ENCODE assay signal across 9 cellular contexts in the genomic region with DNA sequence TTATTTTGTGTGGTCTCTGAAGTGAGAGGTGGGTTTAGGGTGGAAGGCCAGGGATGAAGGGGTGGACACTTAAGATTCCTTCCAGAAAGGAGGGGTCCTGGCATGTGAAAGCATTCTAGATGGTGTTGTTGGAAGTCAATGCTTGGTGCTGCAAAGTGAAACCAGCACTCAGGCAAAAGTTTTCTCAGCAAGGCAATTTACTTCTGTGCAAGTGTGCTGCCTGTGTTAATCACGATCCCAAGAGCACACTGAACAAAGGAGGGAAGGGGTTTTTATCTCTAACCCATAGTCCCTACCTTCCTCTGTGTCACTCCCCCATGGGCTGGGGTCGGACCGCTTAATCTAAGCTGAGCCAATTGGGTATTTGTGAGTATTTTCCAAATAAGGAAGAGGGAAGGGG. TPM values are rescaled to one million over a fixed set of nuclear protein-coding genes. Genes with fewer than 3 reads are reported as not detected.
DNase-seq lines count a peak whose midpoint lies in the region; ATAC-seq, FAIRE-seq and TF ChIP-seq lines count a peak whose summit lies in the region.
"Had no signal": no experiment of that assay in that cellular context is flagged by ENCODE, and none has a peak within 500 bp of the region (broad histone marks: within the 10 kb centered on the region; RNA-seq: fewer than 3 reads in every experiment).

No MANE protein-coding gene starts in this region.

- H3K4me3 ChIP-seq in OCI-LY3 (ENCODE audit: low read length) = peak overlapping the region; percentile 89

- H3K4me2 ChIP-seq in OCI-LY3 (ENCODE audit: low read length) = peak overlapping the region; percentile 73

- TF ChIP-seq CTCF in OCI-LY3 (IDR thresholded peaks at IDR 0.05; ENCODE audit: low read depth, low read length) = no peak
- TF ChIP-seq CTCF in osteocyte (IDR thresholded peaks at IDR 0.05) = no peak

- in situ Hi-C loops in Caki2 (cut with HindIII; ENCODE audit: low pct_unique_long_range_greater_than_20kb, low sequenced_read_pairs) (no loop called here), ACHN (cut with HindIII; ENCODE audit: low pct_ligation_motif_present, low pct_unique_long_range_greater_than_20kb, low sequenced_read_pairs) (no loop called here)

- no peak overlapping the region for H2AFZ ChIP-seq in OCI-LY3 (ENCODE audit: low read depth, low read length)

- peak overlapping the region; percentile 53 to 89 for H3K27ac Mint-ChIP-seq in effector memory CD8-positive, alpha-beta T cell
- no peak overlapping the region for H3K27ac Mint-ChIP-seq in osteocyte (ENCODE audit: unreplicated experiment)

- peaks cover 70% of the 10 kb centered on the region for H3K9me3 ChIP-seq in OCI-LY3 (ENCODE audit: insufficient read depth, low read length)

- no peaks in the 10 kb centered on the region for H3K27me3 ChIP-seq in OCI-LY3 (ENCODE audit: low read depth, low read length)

- no peak for FAIRE-seq in HTR-8/SVneo (lab: Jason Lieb, UNC)

- H3K4me3 Mint-ChIP-seq in effector memory CD8-positive, alpha-beta T cell = peak overlapping the region; percentile 89 to 93
- H3K4me3 Mint-ChIP-seq in osteocyte (ENCODE audit: unreplicated experiment) = peak overlapping the region; percentile 89

- H3K79me2 ChIP-seq in OCI-LY3 (ENCODE audit: low read length) = peaks cover 66% of the 10 kb centered on the region

- no peak overlapping the region for H3K9ac ChIP-seq in OCI-LY3 (ENCODE audit: low read length)

- no peak for ATAC-seq in effector memory CD8-positive, alpha-beta T cell (replicated peaks)
- no peak for ATAC-seq in HG03354 (IDR thresholded peaks at IDR 0.05; ENCODE audit: poor library complexity, severe bottlenecking, unreplicated experiment)

- H4K20me1 ChIP-seq in OCI-LY3 (ENCODE audit: insufficient read depth, low read length) = no peaks in the 10 kb centered on the region

- DNase-seq in Caki2 (ENCODE audit: low read depth) (peak; percentile 27), osteocyte (ENCODE audit: extremely low spot score, unreplicated experiment) (peak; percentile 27), ACHN (no peak), HTR-8/SVneo (ENCODE audit: insufficient read length, low spot score) (no peak), NCI-H82 (lab: John Stamatoyannopoulos, UW) (no peak)
- no peak for DNase-seq in effector memory CD8-positive, alpha-beta T cell
- DNase-seq: NCI-H526 treated with DMSO at 0.1 percent for 48 hours had no signal

- H3K36me3 ChIP-seq in OCI-LY3 (replicated peaks; ENCODE audit: low read depth, low read length) = peaks cover 64% of the 10 kb centered on the region

- no peak overlapping the region for H3K27ac ChIP-seq in OCI-LY3 (ENCODE audit: low read length)

- no peaks in the 10 kb centered on the region for H3K27me3 Mint-ChIP-seq in effector memory CD8-positive, alpha-beta T cell
- H3K27me3 Mint-ChIP-seq in osteocyte (ENCODE audit: unreplicated experiment) = no peaks in the 10 kb centered on the region

- peaks cover 11% of the 10 kb centered on the region for H3K4me1 ChIP-seq in OCI-LY3 (ENCODE audit: low read length)

- peaks cover 21 to 31% of the 10 kb centered on the region in 2 donors for H3K4me1 Mint-ChIP-seq in effector memory CD8-positive, alpha-beta T cell (ENCODE audit: low read depth in 2 of 2)
- H3K4me1 Mint-ChIP-seq in osteocyte (ENCODE audit: unreplicated experiment) = peaks cover 12% of the 10 kb centered on the region

- peaks cover 35 to 62% of the 10 kb centered on the region in 2 donors for H3K9me3 Mint-ChIP-seq in effector memory CD8-positive, alpha-beta T cell
- H3K9me3 Mint-ChIP-seq in osteocyte (ENCODE audit: unreplicated experiment) = peaks cover 66% of the 10 kb centered on the region

- peaks cover 43% of the 10 kb centered on the region for H3K36me3 Mint-ChIP-seq in effector memory CD8-positive, alpha-beta T cell (ENCODE audit: insufficient read depth)
- H3K36me3 Mint-ChIP-seq in osteocyte (ENCODE audit: unreplicated experiment) = peaks cover 55% of the 10 kb centered on the region

RNA-seq across cellular contexts. Expression of gene ZNF134, which starts 1.3 kb away (rescaled TPM):
- 9.4 and 17.0 TPM in 2 replicates for total RNA-seq in Caki2 (2014; rRNA removed; shearing (Covaris generic); ENCODE audit: low replicate concordance)
- 19.6 and 20.0 TPM in 2 replicates for total RNA-seq in osteocyte

RNA-seq across cellular contexts. Expression of gene ZNF530, which starts 15.7 kb away (rescaled TPM):
- 5.2 and 13.3 TPM in 2 replicates for total RNA-seq in Caki2 (2014; rRNA removed; shearing (Covaris generic); ENCODE audit: low replicate concordance)
- 2.4 and 2.8 TPM in 2 replicates for total RNA-seq in osteocyte

RNA-seq across cellular contexts. Expression of gene ZNF211, which starts 17.6 kb away (rescaled TPM):
- 4.1 and 8.3 TPM in 2 replicates for total RNA-seq in Caki2 (2014; rRNA removed; shearing (Covaris generic); ENCODE audit: low replicate concordance)
- total RNA-seq in osteocyte = 11.9 and 14.4 TPM in 2 replicates

RNA-seq across cellular contexts. Expression of gene ZIK1, which starts 31.4 kb away (rescaled TPM):
- total RNA-seq in Caki2 (2014; rRNA removed; shearing (Covaris generic); ENCODE audit: low replicate concordance) = 4.3 and 6.9 TPM in 2 replicates
- 6.8 and 7.1 TPM in 2 replicates for total RNA-seq in osteocyte

RNA-seq across cellular contexts. Expression of gene ZNF416, which starts 36.6 kb away (rescaled TPM):
- total RNA-seq in Caki2 (2014; rRNA removed; shearing (Covaris generic); ENCODE audit: low replicate concordance) = 5.0 and 14.8 TPM in 2 replicates
- 6.5 and 6.8 TPM in 2 replicates for total RNA-seq in osteocyte

Comparison
In these comparisons a context has a peak if more than half of its experiments do, and no peak if none do; other contexts are left out.
1. DNase-seq: peak in Caki2 (single experiment) and osteocyte (single experiment); none in effector memory CD8-positive, alpha-beta T cell (0 of 3), ACHN (single experiment), HTR-8/SVneo (single experiment) and NCI-H82 (single experiment).